Comparison of ENCODE assay signal across 8 cellular contexts in the genomic region with DNA sequence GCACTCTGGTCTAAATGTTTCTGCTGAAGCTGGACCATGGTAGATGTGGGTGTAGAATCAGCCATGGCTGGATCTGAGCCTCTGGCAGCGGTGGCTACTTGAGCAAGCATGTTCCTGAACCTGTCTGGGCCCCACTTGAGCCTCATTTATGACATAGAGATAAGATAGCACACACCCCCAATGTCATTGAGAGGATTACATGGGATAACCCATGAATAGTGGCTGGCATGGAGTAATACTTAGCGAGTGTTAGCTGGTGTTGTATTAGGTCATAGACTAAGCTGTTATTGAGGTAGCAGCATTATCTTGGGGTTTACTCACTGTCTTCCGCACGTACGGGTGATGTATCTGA. TPM values are rescaled to one million over a fixed set of nuclear protein-coding genes. Genes with fewer than 3 reads are reported as not detected.
DNase-seq lines count a peak whose midpoint lies in the region; ATAC-seq, FAIRE-seq and TF ChIP-seq lines count a peak whose summit lies in the region.
"Not testable (repeated sequence)": the region's sequence is repeated elsewhere in the genome, so short reads cannot be mapped to it uniquely, and the experiment has no call there.

No MANE protein-coding gene starts in this region.

- peak overlapping the region; percentile 80 to 89 for H3K27ac ChIP-seq in A549
- peak overlapping the region; percentile 66 for H3K27ac ChIP-seq in GM23248
- peak overlapping the region; percentile 36 for H3K27ac ChIP-seq in SU-DHL-6 (ENCODE audit: low read depth, low read length)
- H3K27ac ChIP-seq in brain microvascular endothelial cell = peak overlapping the region; percentile 28
- not testable (repeated sequence) for H3K27ac ChIP-seq in gastroesophageal sphincter
- H3K27ac ChIP-seq in mesenchymal stem cell (ENCODE audit: low read length, poor library complexity, severe bottlenecking) = peak overlapping the region; percentile 60

- peak overlapping the region; percentile 61 for H3K27ac Mint-ChIP-seq in activated T-helper 1 cell treated with anti-CD3 and anti-CD28 coated beads, Interleukin-12 subunit alpha, Interleukin-12 subunit beta, Interleukin-2, Interleukin-4 antibody, amounts not matched to agents 30 ng/mL and 10 ng/mL and 1 ng/mL, durations not matched to agents 14 hours and 24 hours and 36 hours
- H3K27ac Mint-ChIP-seq in stimulated activated naive B cell treated with anti-CD40 and anti-IgM and Interleukin-4, amounts not matched to agents 10 μg/mL and 1 μg/mL and 100 μg/mL, for 72 hours = peak overlapping the region; percentile 47

- intact Hi-C loops in activated T-helper 1 cell treated with anti-CD3 and anti-CD28 coated beads, Interleukin-12 subunit alpha, Interleukin-12 subunit beta, Interleukin-2, Interleukin-4 antibody, amounts not matched to agents 30 ng/mL and 10 ng/mL and 1 ng/mL, durations not matched to agents 14 hours and 24 hours and 36 hours (cut with micrococcal nuclease) = not testable (repeated sequence)

- peak overlapping the region; percentile 11 to 62 for H3K18ac ChIP-seq in mesenchymal stem cell (ENCODE audit: low read depth in 1 of 2, low read length in 2 of 2)

- H3K23ac ChIP-seq in mesenchymal stem cell (ENCODE audit: low read length in 2 of 2) = not testable (repeated sequence)

- not testable (repeated sequence) for H3K9me2 ChIP-seq in GM23248 (ENCODE audit: insufficient read depth); SU-DHL-6 (replicated peaks; ENCODE audit: insufficient read depth, low read length)

- not testable (repeated sequence) for TF ChIP-seq EP300 in A549 (IDR thresholded peaks at IDR 0.05); gastroesophageal sphincter (IDR thresholded peaks at IDR 0.05)

- not testable (repeated sequence) for H2BK15ac ChIP-seq in mesenchymal stem cell (ENCODE audit: low read depth, poor library complexity, severe bottlenecking)

- not testable (repeated sequence) for H3K9me3 ChIP-seq in A549; GM23248 (ENCODE audit: low read depth); SU-DHL-6 (ENCODE audit: insufficient read depth, low read length); gastroesophageal sphincter; mesenchymal stem cell (ENCODE audit: control insufficient read depth, low read length)

- peaks cover 28% of the 10 kb centered on the region for H3K79me1 ChIP-seq in mesenchymal stem cell (replicated peaks; ENCODE audit: low read length, poor library complexity, severe bottlenecking)

- peak overlapping the region; percentile 44; the same call in 1 of the 2 replicates for H3K9ac ChIP-seq in GM23248
- H3K9ac ChIP-seq in SU-DHL-6 (ENCODE audit: low read length) = not testable (repeated sequence)
- peak overlapping the region; percentile 57 for H3K9ac ChIP-seq in mesenchymal stem cell (ENCODE audit: low read length)

- not testable (repeated sequence) for H3K4me3 Mint-ChIP-seq in activated T-helper 1 cell treated with anti-CD3 and anti-CD28 coated beads, Interleukin-12 subunit alpha, Interleukin-12 subunit beta, Interleukin-2, Interleukin-4 antibody, amounts not matched to agents 30 ng/mL and 10 ng/mL and 1 ng/mL, durations not matched to agents 14 hours and 24 hours and 36 hours; stimulated activated naive B cell treated with anti-CD40 and anti-IgM and Interleukin-4, amounts not matched to agents 10 μg/mL and 1 μg/mL and 100 μg/mL, for 72 hours

- not testable (repeated sequence) for DNase-seq in A549 (ENCODE audit: low read depth in 1 of 2, low spot score in 1 of 2); GM23248; activated T-helper 1 cell treated with anti-CD3 and anti-CD28 coated beads, Interleukin-12 subunit alpha, Interleukin-12 subunit beta, Interleukin-2, Interleukin-4 antibody, amounts not matched to agents 30 ng/mL and 10 ng/mL and 1 ng/mL, durations not matched to agents 14 hours and 24 hours and 36 hours (ENCODE audit: low spot score); brain microvascular endothelial cell; mesenchymal stem cell; stimulated activated naive B cell treated with anti-CD40 and anti-IgM and Interleukin-4, amounts not matched to agents 10 μg/mL and 1 μg/mL and 100 μg/mL, for 72 hours

- H3K4me1 ChIP-seq in A549 = peaks cover 34% of the 10 kb centered on the region
- H3K4me1 ChIP-seq in GM23248 (ENCODE audit: insufficient read depth); mesenchymal stem cell (ENCODE audit: control insufficient read depth, insufficient read depth, low read depth, low read length): not testable (repeated sequence)
- peaks cover 0 to 31% (median 0%) of the 10 kb centered on the region in 3 donors for H3K4me1 ChIP-seq in gastroesophageal sphincter

- H2BK12ac ChIP-seq in mesenchymal stem cell (ENCODE audit: low read length in 2 of 2) = not testable (repeated sequence)

- TF ChIP-seq CTCF in A549 (IDR thresholded peaks at IDR 0.05); SU-DHL-6 (IDR thresholded peaks at IDR 0.05; ENCODE audit: insufficient read depth, low read length, poor library complexity, severe bottlenecking); brain microvascular endothelial cell (IDR thresholded peaks at IDR 0.05; ENCODE audit: low read depth, low read length, missing control alignments); gastroesophageal sphincter (IDR thresholded peaks at IDR 0.05): not testable (repeated sequence)

- peaks cover 28% of the 10 kb centered on the region for H3K79me2 ChIP-seq in GM23248 (ENCODE audit: insufficient read depth)
- H3K79me2 ChIP-seq in SU-DHL-6 (ENCODE audit: insufficient read depth, low read length) = not testable (repeated sequence)

- not testable (repeated sequence) for TF ChIP-seq RAD21 in A549 (conservative IDR thresholded peaks at IDR 0.05 in 1 of 2, IDR thresholded peaks at IDR 0.05 in 1 of 2)

- not testable (repeated sequence) for H3K4me3 ChIP-seq in A549; GM23248; SU-DHL-6 (ENCODE audit: insufficient read depth, low read length, poor library complexity, severe bottlenecking); brain microvascular endothelial cell (ENCODE audit: low read depth, low read length); gastroesophageal sphincter; mesenchymal stem cell (ENCODE audit: insufficient read depth in 1 of 2, low read depth in 1 of 2, low read length in 2 of 2)

- CTCF ChIA-PET in A549 (lab: Yijun Ruan, JAX) = interaction anchor here (1.0 to 1.1 kb wide), 2 partner anchors 19 to 79 kb away, joined by 3 to 4 read pairs; no protein-coding TSS in a partner anchor

- TF ChIP-seq POLR2A in A549 (IDR thresholded peaks at IDR 0.05; ENCODE audit: low read length); gastroesophageal sphincter (IDR thresholded peaks at IDR 0.05): not testable (repeated sequence)

- in situ Hi-C loops in GM23248 (cut with MboI); brain microvascular endothelial cell (cut with HindIII; ENCODE audit: low pct_ligation_motif_present, low sequenced_read_pairs): not testable (repeated sequence)

- not testable (repeated sequence) for H3K27me3 Mint-ChIP-seq in activated T-helper 1 cell treated with anti-CD3 and anti-CD28 coated beads, Interleukin-12 subunit alpha, Interleukin-12 subunit beta, Interleukin-2, Interleukin-4 antibody, amounts not matched to agents 30 ng/mL and 10 ng/mL and 1 ng/mL, durations not matched to agents 14 hours and 24 hours and 36 hours (ENCODE audit: insufficient read depth); stimulated activated naive B cell treated with anti-CD40 and anti-IgM and Interleukin-4, amounts not matched to agents 10 μg/mL and 1 μg/mL and 100 μg/mL, for 72 hours

- H2BK5ac ChIP-seq in mesenchymal stem cell (ENCODE audit: low read depth, low read length, poor library complexity, severe bottlenecking) = not testable (repeated sequence)

- 93% methylated on average over 4 of the region's 5 CpGs for WGBS in A549 (ENCODE audit: missing lambda C conversion rate)
- WGBS in GM23248 (ENCODE audit: low coverage in 1 of 2, low lambda C conversion rate in 2 of 2, missing lambda C conversion rate in 2 of 2), 2 experiments = 100% methylated on average over 1 of the region's 5 CpGs
- no CpG with 5 or more reads among the region's 5 CpGs for WGBS in gastroesophageal sphincter (ENCODE audit: low coverage in 1 of 2), 2 donors
- WGBS in mesenchymal stem cell = no CpG with 5 or more reads among the region's 5 CpGs

- not testable (repeated sequence) for H2AK5ac ChIP-seq in mesenchymal stem cell (ENCODE audit: low read length, severe bottlenecking)

- peaks cover 48% of the 10 kb centered on the region for H3K36me3 Mint-ChIP-seq in activated T-helper 1 cell treated with anti-CD3 and anti-CD28 coated beads, Interleukin-12 subunit alpha, Interleukin-12 subunit beta, Interleukin-2, Interleukin-4 antibody, amounts not matched to agents 30 ng/mL and 10 ng/mL and 1 ng/mL, durations not matched to agents 14 hours and 24 hours and 36 hours (ENCODE audit: low read depth)
- peaks cover 38 to 47% of the 10 kb centered on the region in 2 donors for H3K36me3 Mint-ChIP-seq in stimulated activated naive B cell treated with anti-CD40 and anti-IgM and Interleukin-4, amounts not matched to agents 10 μg/mL and 1 μg/mL and 100 μg/mL, for 72 hours

- not testable (repeated sequence) for H2BK120ac ChIP-seq in mesenchymal stem cell (ENCODE audit: low read depth, low read length)

- not testable (repeated sequence) for H3K14ac ChIP-seq in mesenchymal stem cell (ENCODE audit: low read length in 2 of 2)

- H4K20me1 ChIP-seq in GM23248 (ENCODE audit: insufficient read depth); SU-DHL-6 (ENCODE audit: low read depth, low read length): not testable (repeated sequence)

- peaks cover 24% of the 10 kb centered on the region; the same call in 1 of the 2 replicates for H3K36me3 ChIP-seq in GM23248 (ENCODE audit: low read depth)
- not testable (repeated sequence) for H3K36me3 ChIP-seq in SU-DHL-6 (ENCODE audit: low read length)
- peaks cover 38% of the 10 kb centered on the region for H3K36me3 ChIP-seq in brain microvascular endothelial cell (replicated peaks)
- H3K36me3 ChIP-seq in gastroesophageal sphincter = peaks cover 2 to 64% of the 10 kb centered on the region in 2 donors
- peaks cover 37 to 60% of the 10 kb centered on the region in 2 experiments for H3K36me3 ChIP-seq in mesenchymal stem cell (ENCODE audit: control insufficient read depth in 1 of 2, insufficient read depth in 2 of 2, low read depth in 1 of 2, low read length in 2 of 2)

- H3K27me3 ChIP-seq in GM23248 (replicated peaks; ENCODE audit: insufficient read depth); SU-DHL-6 (ENCODE audit: low read length); brain microvascular endothelial cell (replicated peaks); gastroesophageal sphincter; mesenchymal stem cell (ENCODE audit: control insufficient read depth in 1 of 2, insufficient read depth in 1 of 2, low read length in 2 of 2): not testable (repeated sequence)

- H4K8ac ChIP-seq in mesenchymal stem cell (ENCODE audit: low read length) = not testable (repeated sequence)

- not testable (repeated sequence) for H4K91ac ChIP-seq in mesenchymal stem cell (ENCODE audit: low read length)

- not testable (repeated sequence) for H3K4ac ChIP-seq in mesenchymal stem cell (ENCODE audit: low read depth in 1 of 2, low read length in 2 of 2)

- not testable (repeated sequence) for H3K9me3 Mint-ChIP-seq in activated T-helper 1 cell treated with anti-CD3 and anti-CD28 coated beads, Interleukin-12 subunit alpha, Interleukin-12 subunit beta, Interleukin-2, Interleukin-4 antibody, amounts not matched to agents 30 ng/mL and 10 ng/mL and 1 ng/mL, durations not matched to agents 14 hours and 24 hours and 36 hours; stimulated activated naive B cell treated with anti-CD40 and anti-IgM and Interleukin-4, amounts not matched to agents 10 μg/mL and 1 μg/mL and 100 μg/mL, for 72 hours

- POLR2A ChIA-PET in A549 (lab: Yijun Ruan, JAX) = interaction anchor here (2.8 kb wide), 1 partner anchor 18 kb away, joined by 10 read pairs; no protein-coding TSS in a partner anchor

- peaks cover 20% of the 10 kb centered on the region for H3K4me1 Mint-ChIP-seq in activated T-helper 1 cell treated with anti-CD3 and anti-CD28 coated beads, Interleukin-12 subunit alpha, Interleukin-12 subunit beta, Interleukin-2, Interleukin-4 antibody, amounts not matched to agents 30 ng/mL and 10 ng/mL and 1 ng/mL, durations not matched to agents 14 hours and 24 hours and 36 hours (ENCODE audit: low read depth)
- peaks cover 19 to 31% of the 10 kb centered on the region in 2 donors for H3K4me1 Mint-ChIP-seq in stimulated activated naive B cell treated with anti-CD40 and anti-IgM and Interleukin-4, amounts not matched to agents 10 μg/mL and 1 μg/mL and 100 μg/mL, for 72 hours

- ATAC-seq in A549 = peak; percentile 14 to 38; a peak in 4 of 6 replicates
- peak; percentile 10 for ATAC-seq in gastroesophageal sphincter
- ATAC-seq in stimulated activated naive B cell treated with anti-CD40 and anti-IgM and Interleukin-4, amounts not matched to agents 10 μg/mL and 1 μg/mL and 100 μg/mL, for 72 hours (replicated peaks) = not testable (repeated sequence)

- not testable (repeated sequence) for H3F3A ChIP-seq in GM23248 (ENCODE audit: insufficient read depth)
- H3F3A ChIP-seq in SU-DHL-6 (ENCODE audit: insufficient read depth) = peaks cover 11% of the 10 kb centered on the region

- not testable (repeated sequence) for FAIRE-seq in A549 (lab: Jason Lieb, UNC)

- H2AFZ ChIP-seq in GM23248; SU-DHL-6 (ENCODE audit: low read depth, low read length, severe bottlenecking); mesenchymal stem cell (ENCODE audit: low read depth, low read length): not testable (repeated sequence)

- H3K4me2 ChIP-seq in A549 = peak overlapping the region; percentile 86
- H3K4me2 ChIP-seq in GM23248 (ENCODE audit: unreplicated experiment); SU-DHL-6 (ENCODE audit: low read depth, low read length, poor library complexity, severe bottlenecking); mesenchymal stem cell (ENCODE audit: low read length, poor library complexity, severe bottlenecking): not testable (repeated sequence)

RNA-seq across cellular contexts. Expression of gene KCTD7, which starts 7.5 kb away (rescaled TPM):
- polyA plus RNA-seq in A549 (2011; rRNA removed) = 10.3 and 11.7 TPM in 2 replicates
- polyA plus RNA-seq in A549 (2012; cell fraction: cytosol; rRNA removed) = 8.3 and 9.9 TPM in 2 replicates
- polyA plus RNA-seq in A549 (2012; cell fraction: nucleus; rRNA removed) = 16.1 and 16.9 TPM in 2 replicates
- polyA plus RNA-seq in A549 (2017; fragmentation: RNase III; extraction: RNeasy Plus Mini Kit Qiagen cat#74134 plus additional on column Dnase treatment) = 7.4 to 9.7 TPM (median 8.1 TPM) in 3 replicates
- polyA minus RNA-seq in A549 (2011; rRNA and poly(A)+ RNA removed) = 14.8 and 17.3 TPM in 2 replicates
- total RNA-seq in GM23248 (2014; rRNA removed; shearing (Covaris generic)) = 11.6 and 14.9 TPM in 2 replicates
- 4.9 and 5.0 TPM in 2 replicates for polyA plus RNA-seq in GM23248 (2016; fragmentation: Nextera tagmentation; extraction: Ambion mirVana)
- 11.0 and 13.8 TPM in 2 replicates for total RNA-seq in activated T-helper 1 cell treated with anti-CD3 and anti-CD28 coated beads, Interleukin-12 subunit alpha, Interleukin-12 subunit beta, Interleukin-2, Interleukin-4 antibody, amounts not matched to agents 30 ng/mL and 10 ng/mL and 1 ng/mL, durations not matched to agents 14 hours and 24 hours and 36 hours
- total RNA-seq in gastroesophageal sphincter = 10 to 100 TPM; 13.7 to 27.9 (median 18.3) TPM
- polyA plus RNA-seq in mesenchymal stem cell (2013, experiment 1 of 2) = 7.2 TPM
- 7.2 TPM for polyA plus RNA-seq in mesenchymal stem cell (2013, experiment 2 of 2)
